ENCODE assay signal across 1 cellular context in the genomic region with DNA sequence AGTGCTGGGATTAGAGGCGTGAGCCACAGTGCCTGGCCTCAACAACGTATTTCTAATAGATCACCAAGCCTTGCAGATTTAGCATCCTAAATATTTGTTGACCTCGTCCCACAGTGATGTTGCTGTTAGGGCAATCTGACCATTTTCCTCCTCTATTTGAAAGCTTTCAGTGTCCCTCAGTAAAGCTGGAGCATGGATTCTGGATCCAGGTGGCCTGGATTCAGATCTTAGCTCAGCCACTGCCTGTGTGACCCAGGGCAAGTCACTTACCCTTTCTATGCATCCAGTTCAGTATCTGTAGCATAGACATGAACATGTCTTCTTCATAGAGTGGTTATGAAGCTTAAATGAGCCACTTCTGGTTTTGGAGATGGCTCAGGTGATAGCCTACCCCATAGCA.
TF ChIP-seq lines count a peak whose summit lies in the region.

No MANE protein-coding gene starts in this region.

TF ChIP-seq in WTC11, 78 proteins besides CTCF, POLR2A, EP300 and RAD21 (continued from another document):
- no peak for TF ChIP-seq ARID4B (CRISPR knock-in tag; IDR thresholded peaks at IDR 0.05; ENCODE audit: borderline replicate concordance)
- TF ChIP-seq, protein P1, sequence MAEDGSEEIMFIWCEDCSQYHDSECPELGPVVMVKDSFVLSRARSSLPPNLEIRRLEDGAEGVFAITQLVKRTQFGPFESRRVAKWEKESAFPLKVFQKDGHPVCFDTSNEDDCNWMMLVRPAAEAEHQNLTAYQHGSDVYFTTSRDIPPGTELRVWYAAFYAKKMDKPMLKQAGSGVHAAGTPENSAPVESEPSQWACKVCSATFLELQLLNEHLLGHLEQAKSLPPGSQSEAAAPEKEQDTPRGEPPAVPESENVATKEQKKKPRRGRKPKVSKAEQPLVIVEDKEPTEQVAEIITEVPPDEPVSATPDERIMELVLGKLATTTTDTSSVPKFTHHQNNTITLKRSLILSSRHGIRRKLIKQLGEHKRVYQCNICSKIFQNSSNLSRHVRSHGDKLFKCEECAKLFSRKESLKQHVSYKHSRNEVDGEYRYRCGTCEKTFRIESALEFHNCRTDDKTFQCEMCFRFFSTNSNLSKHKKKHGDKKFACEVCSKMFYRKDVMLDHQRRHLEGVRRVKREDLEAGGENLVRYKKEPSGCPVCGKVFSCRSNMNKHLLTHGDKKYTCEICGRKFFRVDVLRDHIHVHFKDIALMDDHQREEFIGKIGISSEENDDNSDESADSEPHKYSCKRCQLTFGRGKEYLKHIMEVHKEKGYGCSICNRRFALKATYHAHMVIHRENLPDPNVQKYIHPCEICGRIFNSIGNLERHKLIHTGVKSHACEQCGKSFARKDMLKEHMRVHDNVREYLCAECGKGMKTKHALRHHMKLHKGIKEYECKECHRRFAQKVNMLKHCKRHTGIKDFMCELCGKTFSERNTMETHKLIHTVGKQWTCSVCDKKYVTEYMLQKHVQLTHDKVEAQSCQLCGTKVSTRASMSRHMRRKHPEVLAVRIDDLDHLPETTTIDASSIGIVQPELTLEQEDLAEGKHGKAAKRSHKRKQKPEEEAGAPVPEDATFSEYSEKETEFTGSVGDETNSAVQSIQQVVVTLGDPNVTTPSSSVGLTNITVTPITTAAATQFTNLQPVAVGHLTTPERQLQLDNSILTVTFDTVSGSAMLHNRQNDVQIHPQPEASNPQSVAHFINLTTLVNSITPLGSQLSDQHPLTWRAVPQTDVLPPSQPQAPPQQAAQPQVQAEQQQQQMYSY (CRISPR knock-in tag; IDR thresholded peaks at IDR 0.05) = peak; percentile 74
